ENCODE assay signal across 8 cellular contexts in genomic region chrX:18353931-18354368, GRCh38. TPM values are rescaled to one million over a fixed set of nuclear protein-coding genes. Genes with fewer than 3 reads are reported as not detected.
DNase-seq lines count a peak whose midpoint lies in the region; ATAC-seq and TF ChIP-seq lines count a peak whose summit lies in the region.

No MANE protein-coding gene starts in this region.

- no peaks in the 10 kb centered on the region for H3K36me3 ChIP-seq in thymus (ENCODE audit: control insufficient read depth, insufficient read depth)

- H3K27me3 ChIP-seq in dorsolateral prefrontal cortex (peaks cover 0 to 39% (median 6%) of the 10 kb centered on the region in 45 donors), mononuclear cell (ENCODE audit: insufficient read depth, low read length) (no peaks in the 10 kb centered on the region), thymus (ENCODE audit: control insufficient read depth, insufficient read depth) (no peaks in the 10 kb centered on the region)

- intact Hi-C loops in dorsolateral prefrontal cortex (cut with DNase I): no loop called here

- under 1% methylated on average over 50 of the region's 50 CpGs for WGBS in thymus

- no peak overlapping the region for H3K27ac Mint-ChIP-seq in T-helper 17 cell

- H3K4me1 ChIP-seq in mononuclear cell (ENCODE audit: insufficient read depth, low read length) (peaks cover 5% of the 10 kb centered on the region), thymus (ENCODE audit: control insufficient read depth, insufficient read depth, low read length) (no peaks in the 10 kb centered on the region)

- H3K36me3 Mint-ChIP-seq in T-helper 17 cell (ENCODE audit: low read depth): no peaks in the 10 kb centered on the region

- DNase-seq in NCI-H2196 (lab: John Stamatoyannopoulos, UW; ENCODE audit: unreplicated experiment): peak; percentile 6
- DNase-seq in NCI-H2196 treated with DMSO at 0.1 percent for 48 hours (lab: John Stamatoyannopoulos, UW; ENCODE audit: unreplicated experiment): no peak
- DNase-seq in T-helper 17 cell: no peak
- DNase-seq in dorsolateral prefrontal cortex: no peak
- DNase-seq in NK-92 treated with Interleukin-12 subunit alpha and Interleukin-12 subunit beta, amount 100 ng/mL, for 24 hours (lab: John Stamatoyannopoulos, UW): no peak

- H3K27me3 Mint-ChIP-seq in T-helper 17 cell: peaks cover 4% of the 10 kb centered on the region

- peak; percentile 65 for ATAC-seq in T-helper 17 cell
- no peak for ATAC-seq in HG02885 (IDR thresholded peaks at IDR 0.05; ENCODE audit: poor library complexity, unreplicated experiment)

- TF ChIP-seq CTCF in dorsolateral prefrontal cortex (IDR thresholded peaks at IDR 0.05 in 54 of 56, conservative IDR thresholded peaks at IDR 0.05 in 2 of 56; ENCODE audit: low read depth in 1 of 56, partially characterized antibody in 56 of 56): peak in 3 of 56 donors; percentile 1 to 2 (median 2)

- H3K4me3 Mint-ChIP-seq in T-helper 17 cell: peak overlapping the region; percentile 81

- no peaks in the 10 kb centered on the region for H3K9me3 ChIP-seq in T-helper 17 cell (ENCODE audit: control insufficient read depth, low read length, poor library complexity, severe bottlenecking)
- H3K9me3 ChIP-seq in mononuclear cell (ENCODE audit: low read depth, low read length): no peaks in the 10 kb centered on the region
- H3K9me3 ChIP-seq in thymus (ENCODE audit: control insufficient read depth): no peaks in the 10 kb centered on the region

- peaks cover 2% of the 10 kb centered on the region for H3K4me1 Mint-ChIP-seq in T-helper 17 cell

- H3K27ac ChIP-seq in dorsolateral prefrontal cortex (peak overlapping the region in 1 of 59 donors; percentile 29), thymus (ENCODE audit: low read depth) (no peak overlapping the region)

- H3K4me3 ChIP-seq in dorsolateral prefrontal cortex (peak overlapping the region; percentile 15 to 71 (median 58)), mononuclear cell (ENCODE audit: low read length) (peak overlapping the region; percentile 40), thymus (ENCODE audit: low read length) (peak overlapping the region; percentile 61)

RNA-seq across cellular contexts. Expression of gene SCML2, which starts 0.5 kb away (rescaled TPM):
- total RNA-seq in T-helper 17 cell (under 1 TPM; 0.22 to 0.78 TPM), dorsolateral prefrontal cortex (1 to 10 TPM; 1.5 to 4.2 (median 2.2) TPM), mononuclear cell (0.63 TPM)
- 3.4 TPM for polyA plus RNA-seq in thymus
